Comparison of ENCODE assay signal across 13 cellular contexts in genomic region chr17:77728871-77729270, GRCh38.
DNase-seq lines count a peak whose midpoint lies in the region; ATAC-seq and TF ChIP-seq lines count a peak whose summit lies in the region.
"Had no signal": no experiment of that assay in that cellular context is flagged by ENCODE, and none has a peak within 500 bp of the region (broad histone marks: within the 10 kb centered on the region; RNA-seq: fewer than 3 reads in every experiment).

No MANE protein-coding gene starts in this region.

- no peaks in the 10 kb centered on the region for H3K36me3 Mint-ChIP-seq in activated CD8-positive, alpha-beta T cell treated with anti-CD3 and anti-CD28 coated beads, Interleukin-2, amount 10 ng/mL, durations not matched to agents 7 days and 5 days (ENCODE audit: low read depth)
- H3K36me3 Mint-ChIP-seq in activated CD8-positive, alpha-beta T cell treated with anti-CD3 and anti-CD28 coated beads for 36 hours (ENCODE audit: low read depth) = peaks cover 2% of the 10 kb centered on the region

- no peak overlapping the region for H3K27ac Mint-ChIP-seq in activated CD8-positive, alpha-beta T cell treated with anti-CD3 and anti-CD28 coated beads, Interleukin-2, amount 10 ng/mL, durations not matched to agents 7 days and 5 days
- no peak overlapping the region for H3K27ac Mint-ChIP-seq in activated CD8-positive, alpha-beta T cell treated with anti-CD3 and anti-CD28 coated beads for 36 hours
- H3K27ac Mint-ChIP-seq: HFFc6 had no signal

- no peaks in the 10 kb centered on the region for H3K27me3 ChIP-seq in right cardiac atrium (ENCODE audit: control insufficient read depth, insufficient read depth)

- no peak for TF ChIP-seq CTCF in activated CD8-positive, alpha-beta T cell treated with anti-CD3 and anti-CD28 coated beads for 36 hours (IDR thresholded peaks at IDR 0.05)

- H3K4me3 Mint-ChIP-seq in activated CD8-positive, alpha-beta T cell treated with anti-CD3 and anti-CD28 coated beads, Interleukin-2, amount 10 ng/mL, durations not matched to agents 7 days and 5 days = no peak overlapping the region
- H3K4me3 Mint-ChIP-seq in activated CD8-positive, alpha-beta T cell treated with anti-CD3 and anti-CD28 coated beads for 36 hours = no peak overlapping the region

- DNase-seq in activated CD8-positive, alpha-beta T cell treated with anti-CD3 and anti-CD28 coated beads, Interleukin-2, amount 10 ng/mL, durations not matched to agents 7 days and 5 days = peak; percentile 17
- DNase-seq in activated CD8-positive, alpha-beta T cell treated with anti-CD3 and anti-CD28 coated beads for 36 hours = no peak
- DNase-seq in right cardiac atrium (no peak), left cardiac atrium (no peak), mesenteric fat pad (ENCODE audit: low spot score) (peak; percentile 18)
- no peak for DNase-seq in stimulated activated CD4-positive, alpha-beta T cell treated with anti-CD3 and anti-CD28 coated beads, Interleukin-12 subunit alpha, Interleukin-12 subunit beta, amount 100 ng/mL, for 4 hours
- DNase-seq: 8988T; NK-92 treated with Interleukin-12 subunit alpha and Interleukin-12 subunit beta, amount 100 ng/mL, for 24 hours had no signal

- peaks cover 15% of the 10 kb centered on the region for H3K4me1 Mint-ChIP-seq in activated CD8-positive, alpha-beta T cell treated with anti-CD3 and anti-CD28 coated beads, Interleukin-2, amount 10 ng/mL, durations not matched to agents 7 days and 5 days (ENCODE audit: low read depth)
- peaks cover 3% of the 10 kb centered on the region for H3K4me1 Mint-ChIP-seq in activated CD8-positive, alpha-beta T cell treated with anti-CD3 and anti-CD28 coated beads for 36 hours (ENCODE audit: low read depth)

- 89% methylated on average over 7 of the region's 7 CpGs for WGBS in right cardiac atrium

- H3K27ac ChIP-seq in right cardiac atrium (ENCODE audit: low read length) = peak overlapping the region; percentile 23
- H3K27ac ChIP-seq: BLaER1 treated with 17β-estradiol and CSF1 and Interleukin-3, amounts not matched to agents 10 nM and 100 nM; KMS-11 had no signal

- no peak for ATAC-seq in activated CD8-positive, alpha-beta T cell treated with anti-CD3 and anti-CD28 coated beads, Interleukin-2, amount 10 ng/mL, durations not matched to agents 7 days and 5 days
- ATAC-seq in activated CD8-positive, alpha-beta T cell treated with anti-CD3 and anti-CD28 coated beads for 36 hours = no peak
- no peak for ATAC-seq in right cardiac atrium
- no peak for ATAC-seq in left cardiac atrium
- ATAC-seq in GM18505 (IDR thresholded peaks at IDR 0.05; ENCODE audit: unreplicated experiment) = no peak
- no peak for ATAC-seq in GM19452 (IDR thresholded peaks at IDR 0.05; ENCODE audit: unreplicated experiment)

- peaks cover 32% of the 10 kb centered on the region for H3K27me3 Mint-ChIP-seq in activated CD8-positive, alpha-beta T cell treated with anti-CD3 and anti-CD28 coated beads, Interleukin-2, amount 10 ng/mL, durations not matched to agents 7 days and 5 days (ENCODE audit: low read depth)
- H3K27me3 Mint-ChIP-seq in activated CD8-positive, alpha-beta T cell treated with anti-CD3 and anti-CD28 coated beads for 36 hours = peaks cover 2% of the 10 kb centered on the region

- H3K4me1 ChIP-seq in right cardiac atrium (ENCODE audit: control insufficient read depth, insufficient read depth, low read length) = no peaks in the 10 kb centered on the region

- POLR2A ChIA-PET in activated CD8-positive, alpha-beta T cell treated with anti-CD3 and anti-CD28 coated beads, Interleukin-2, amount 10 ng/mL, durations not matched to agents 7 days and 5 days (lab: Charles Lee) = no interaction called here
- POLR2A ChIA-PET in activated CD8-positive, alpha-beta T cell treated with anti-CD3 and anti-CD28 coated beads for 36 hours (lab: Charles Lee) = no interaction called here

- no peaks in the 10 kb centered on the region for H3K9me3 ChIP-seq in right cardiac atrium (ENCODE audit: control insufficient read depth, low read length)

- CTCF ChIA-PET in activated CD8-positive, alpha-beta T cell treated with anti-CD3 and anti-CD28 coated beads, Interleukin-2, amount 10 ng/mL, durations not matched to agents 7 days and 5 days (lab: Charles Lee) = interaction anchor here (1.5 kb wide), 1 partner anchor 9 kb away, joined by 3 read pairs; no protein-coding TSS in a partner anchor
- CTCF ChIA-PET in activated CD8-positive, alpha-beta T cell treated with anti-CD3 and anti-CD28 coated beads for 36 hours (lab: Charles Lee) = no interaction called here

- peaks cover 12% of the 10 kb centered on the region for H3K9me3 Mint-ChIP-seq in activated CD8-positive, alpha-beta T cell treated with anti-CD3 and anti-CD28 coated beads, Interleukin-2, amount 10 ng/mL, durations not matched to agents 7 days and 5 days (ENCODE audit: insufficient read depth)
- peaks cover 5% of the 10 kb centered on the region for H3K9me3 Mint-ChIP-seq in activated CD8-positive, alpha-beta T cell treated with anti-CD3 and anti-CD28 coated beads for 36 hours

- TF ChIP-seq POLR2A in GM18505 (IDR thresholded peaks at IDR 0.05; ENCODE audit: borderline replicate concordance, extremely low read depth, insufficient read depth, insufficient read length) = no peak

- no peak overlapping the region for H3K4me3 ChIP-seq in right cardiac atrium (ENCODE audit: low read length)
- H3K4me3 ChIP-seq: BLaER1 treated with 17β-estradiol and CSF1 and Interleukin-3, amounts not matched to agents 10 nM and 100 nM had no signal

- intact Hi-C loops in activated CD8-positive, alpha-beta T cell treated with anti-CD3 and anti-CD28 coated beads for 36 hours (cut with micrococcal nuclease) = no loop called here
- intact Hi-C loops in right cardiac atrium (cut with DNase I) = no loop called here
- intact Hi-C loops in left cardiac atrium (cut with DNase I) = no loop called here

Comparison
In these comparisons a context has a peak if more than half of its experiments do, and no peak if none do; other contexts are left out.
1. DNase-seq: peak in activated CD8-positive, alpha-beta T cell treated with anti-CD3 and anti-CD28 coated beads, Interleukin-2, amount 10 ng/mL, durations not matched to agents 7 days and 5 days (single experiment) and mesenteric fat pad (single experiment); none in activated CD8-positive, alpha-beta T cell treated with anti-CD3 and anti-CD28 coated beads for 36 hours (single experiment), right cardiac atrium (0 of 3), left cardiac atrium (single experiment) and stimulated activated CD4-positive, alpha-beta T cell treated with anti-CD3 and anti-CD28 coated beads, Interleukin-12 subunit alpha, Interleukin-12 subunit beta, amount 100 ng/mL, for 4 hours (single experiment).